1 cellular context compared by ENCODE assay signal in genomic region chr5:80186634-80187033, GRCh38.
TF ChIP-seq lines count a peak whose summit lies in the region.

No MANE protein-coding gene starts in this region.

TF ChIP-seq in SK-N-SH treated with all-trans-retinoic acid at 6 μM for 48 hours, 23 proteins besides CTCF, POLR2A, EP300 and RAD21 (continued from another document):
- TF ChIP-seq PATZ1 (CRISPR knock-in tag; IDR thresholded peaks at IDR 0.05; ENCODE audit: borderline replicate concordance) (no peak), CSRNP3 (CRISPR knock-in tag; IDR thresholded peaks at IDR 0.05) (no peak), CSDC2 (CRISPR knock-in tag; IDR thresholded peaks at IDR 0.05) (no peak), POU6F1 (CRISPR knock-in tag; IDR thresholded peaks at IDR 0.05; ENCODE audit: borderline replicate concordance, low read depth) (no peak), SNAI2 (CRISPR knock-in tag; IDR thresholded peaks at IDR 0.05) (no peak)
